28 cellular contexts compared by ENCODE assay signal in genomic region chr10:116130006-116130405, GRCh38.
"Had no signal": no experiment of that assay in that cellular context is flagged by ENCODE, and none has a peak within 500 bp of the region (broad histone marks: within the 10 kb centered on the region; RNA-seq: fewer than 3 reads in every experiment).

No MANE protein-coding gene starts in this region.

- H3K9me3 ChIP-seq: adrenal gland, body of pancreas, colonic mucosa, gastrocnemius medialis had no signal

- H3K27ac ChIP-seq: adrenal gland, body of pancreas, colonic mucosa, gastrocnemius medialis, heart left ventricle had no signal

- H3K27me3 ChIP-seq: adrenal gland, body of pancreas, colonic mucosa, gastrocnemius medialis, heart left ventricle had no signal

- H3K4me3 ChIP-seq: adrenal gland, body of pancreas, colonic mucosa, gastrocnemius medialis, heart left ventricle had no signal

- DNase-seq: activated CD4-positive, alpha-beta memory T cell treated with anti-CD3 and anti-CD28 coated beads for 36 hours; activated CD4-positive, alpha-beta T cell treated with anti-CD3 and anti-CD28 coated beads for 36 hours; activated CD4-positive, alpha-beta T cell treated with anti-CD3 and anti-CD28 coated beads, Interleukin-2, amount 10 ng/mL, durations not matched to agents 24 days and 14 days; activated CD4-positive, CD25-positive, alpha-beta regulatory T cell; activated CD4-positive, CD25-positive, alpha-beta regulatory T cell treated with anti-CD3 and anti-CD28 coated beads, Interleukin-2, amount 50 U/mL, for 72 hours; activated CD8-positive, alpha-beta memory T cell treated with anti-CD3 and anti-CD28 coated beads, Interleukin-2, amount 10 ng/mL, durations not matched to agents 7 days and 5 days; activated CD8-positive, alpha-beta memory T cell treated with anti-CD3 and anti-CD28 coated beads, Interleukin-2, amount 50 U/mL, for 4 hours; activated CD8-positive, alpha-beta T cell treated with anti-CD3 and anti-CD28 coated beads, Interleukin-2, amount 10 ng/mL, durations not matched to agents 7 days and 5 days; activated effector memory CD4-positive, alpha-beta T cell treated with anti-CD3 and anti-CD28 coated beads, Interleukin-2, amount 50 U/mL, for 16 hours; activated naive CD4-positive, alpha-beta T cell treated with anti-CD3 and anti-CD28 coated beads for 36 hours; activated naive CD8-positive, alpha-beta T cell treated with anti-CD3 and anti-CD28 coated beads for 36 hours; activated naive CD8-positive, alpha-beta T cell treated with anti-CD3 and anti-CD28 coated beads, Interleukin-2, amount 50 U/mL, for 24 hours; activated T-cell treated with anti-CD3 and anti-CD28 coated beads, Interleukin-2, amount 50 U/mL, for 1 hour; activated T-cell treated with anti-CD3 and anti-CD28 coated beads, Interleukin-2, amount 50 U/mL, for 48 hours; adrenal gland; amygdala; aorta; body of pancreas; caudate nucleus; colonic mucosa; effector CD8-positive, alpha-beta T cell; foreskin fibroblast; gastrocnemius medialis; glutamatergic neuron; heart left ventricle; T-helper 1 cell; T-helper 17 cell had no signal

- H3K4me1 ChIP-seq: adrenal gland, body of pancreas, colonic mucosa, gastrocnemius medialis, heart left ventricle had no signal

- H3K36me3 ChIP-seq: adrenal gland, colonic mucosa, gastrocnemius medialis, heart left ventricle had no signal

- ATAC-seq: activated CD4-positive, alpha-beta T cell treated with anti-CD3 and anti-CD28 coated beads for 36 hours; activated CD8-positive, alpha-beta memory T cell treated with anti-CD3 and anti-CD28 coated beads, Interleukin-2, amount 10 ng/mL, durations not matched to agents 7 days and 5 days; activated CD8-positive, alpha-beta T cell treated with anti-CD3 and anti-CD28 coated beads, Interleukin-2, amount 10 ng/mL, durations not matched to agents 7 days and 5 days; activated naive CD8-positive, alpha-beta T cell treated with anti-CD3 and anti-CD28 coated beads, Interleukin-2, amount 50 U/mL, for 24 hours; body of pancreas; esophagus mucosa; gastrocnemius medialis; heart left ventricle; T-helper 17 cell had no signal
